Comparison of ENCODE assay signal across 22 cellular contexts in the genomic region with DNA sequence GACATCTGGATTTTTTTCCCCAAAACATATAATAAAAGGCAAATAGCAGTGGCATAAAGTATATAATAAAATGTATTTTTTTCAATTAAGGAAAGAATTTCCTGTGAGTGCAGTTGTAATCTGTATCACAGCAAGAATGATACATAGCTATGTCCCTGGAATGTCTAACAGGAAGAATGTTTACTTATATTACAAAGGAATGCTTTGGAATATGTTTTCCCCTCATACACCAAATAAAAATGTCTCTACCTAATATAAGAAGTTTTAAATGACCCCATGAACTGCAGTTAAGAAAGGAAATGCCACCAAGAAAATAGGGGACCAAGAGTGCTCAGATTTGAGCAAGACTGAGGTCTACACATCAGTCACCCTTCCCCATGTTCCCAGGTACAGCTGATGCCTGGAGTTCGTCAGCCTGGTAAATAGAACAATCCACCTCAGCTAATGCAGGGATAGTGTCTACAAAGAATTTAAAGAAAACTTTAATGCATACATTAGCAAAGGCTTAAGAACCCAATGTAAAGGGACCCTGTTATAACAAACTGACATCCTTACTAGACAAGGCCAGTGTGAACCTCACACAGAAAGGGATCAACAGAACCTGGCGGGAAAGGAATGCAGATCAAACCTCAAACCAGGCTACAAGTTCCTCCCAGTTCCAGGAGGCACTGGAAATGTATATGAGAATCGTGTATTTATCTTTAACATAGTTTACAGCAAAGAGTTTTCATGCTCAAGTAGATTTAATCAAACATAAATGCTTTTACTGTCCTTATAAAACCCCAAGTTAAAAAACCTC. TPM values are rescaled to one million over a fixed set of nuclear protein-coding genes. Genes with fewer than 3 reads are reported as not detected.
DNase-seq lines count a peak whose midpoint lies in the region; ATAC-seq and TF ChIP-seq lines count a peak whose summit lies in the region.
"Had no signal": no experiment of that assay in that cellular context is flagged by ENCODE, and none has a peak within 500 bp of the region (broad histone marks: within the 10 kb centered on the region; RNA-seq: fewer than 3 reads in every experiment).

No MANE protein-coding gene starts in this region.

- no peaks in the 10 kb centered on the region for H3K36me3 Mint-ChIP-seq in neural progenitor cell
- H3K36me3 Mint-ChIP-seq: CD14-positive monocyte, WTC11 had no signal

- H3K4me1 Mint-ChIP-seq in neural progenitor cell = peaks cover 2% of the 10 kb centered on the region
- H3K4me1 Mint-ChIP-seq: CD14-positive monocyte, WTC11 had no signal

- H3K27ac Mint-ChIP-seq in neural progenitor cell = no peak overlapping the region
- H3K27ac Mint-ChIP-seq: activated CD8-positive, alpha-beta T cell treated with anti-CD3 and anti-CD28 coated beads for 36 hours; CD14-positive monocyte; dendritic cell treated with granulocyte-macrophage colony-stimulating factor and Interleukin-4, amounts not matched to agents 40 ng/mL and 50 ng/mL, for 4 days; WTC11 had no signal

- H3K36me3 ChIP-seq in RWPE2 (ENCODE audit: low read depth) = no peaks in the 10 kb centered on the region
- no peaks in the 10 kb centered on the region for H3K36me3 ChIP-seq in neural progenitor cell
- H3K36me3 ChIP-seq: uterus had no signal

- H3F3A ChIP-seq in neural progenitor cell (ENCODE audit: low read depth) = no peaks in the 10 kb centered on the region

- no peaks in the 10 kb centered on the region for H3K9me3 Mint-ChIP-seq in neural progenitor cell
- H3K9me3 Mint-ChIP-seq: dendritic cell treated with granulocyte-macrophage colony-stimulating factor and Interleukin-4, amounts not matched to agents 40 ng/mL and 50 ng/mL, for 4 days had no signal

- ATAC-seq in RWPE2 (ENCODE audit: low read depth) (peak; percentile 42; the same call in 1 of the 3 replicates), left colon (no peak)
- ATAC-seq: activated CD8-positive, alpha-beta T cell treated with anti-CD3 and anti-CD28 coated beads for 36 hours; activated T-cell treated with anti-CD3 and anti-CD28 coated beads, Interleukin-2, amount 50 U/mL, for 4 hours; body of pancreas; right cardiac atrium; WTC11 had no signal

- no peak for TF ChIP-seq CTCF in RWPE2 (IDR thresholded peaks at IDR 0.05; ENCODE audit: poor library complexity, severe bottlenecking)
- TF ChIP-seq CTCF in choroid plexus epithelial cell (conservative IDR thresholded peaks at IDR 0.05; ENCODE audit: low read depth, low read length) = no peak
- no peak for TF ChIP-seq CTCF in neural progenitor cell (IDR thresholded peaks at IDR 0.05)
- no peak for TF ChIP-seq CTCF in coronary artery (IDR thresholded peaks at IDR 0.05)

- intact Hi-C loops in left colon (cut with DNase I, micrococcal nuclease) = no loop called here

- H3K27me3 ChIP-seq in RWPE2 (ENCODE audit: insufficient read depth, poor library complexity, severe bottlenecking) (no peaks in the 10 kb centered on the region), neural progenitor cell (no peaks in the 10 kb centered on the region)
- H3K27me3 ChIP-seq: body of pancreas, uterus had no signal

- H3K9me3 ChIP-seq in RWPE2 (ENCODE audit: severe bottlenecking) (no peaks in the 10 kb centered on the region), neural progenitor cell (ENCODE audit: low read depth) (no peaks in the 10 kb centered on the region)
- H3K9me3 ChIP-seq: body of pancreas, uterus had no signal

- no peaks in the 10 kb centered on the region for H4K20me1 ChIP-seq in neural progenitor cell (ENCODE audit: low read depth)

- no peaks in the 10 kb centered on the region for H3K27me3 Mint-ChIP-seq in neural progenitor cell (ENCODE audit: insufficient read depth, low read depth)
- H3K27me3 Mint-ChIP-seq: activated CD8-positive, alpha-beta T cell treated with anti-CD3 and anti-CD28 coated beads for 36 hours had no signal

- H3K4me3 ChIP-seq in RWPE2 (ENCODE audit: severe bottlenecking) (no peak overlapping the region), choroid plexus epithelial cell (ENCODE audit: low read depth, low read length) (no peak overlapping the region), neural progenitor cell (no peak overlapping the region), coronary artery (no peak overlapping the region)
- H3K4me3 ChIP-seq: body of pancreas, PC-9, uterus had no signal

- H2AFZ ChIP-seq in neural progenitor cell (replicated peaks) = peak overlapping the region; percentile 57
- H2AFZ ChIP-seq: PC-9 had no signal

- no peak overlapping the region for H3K4me3 Mint-ChIP-seq in neural progenitor cell
- H3K4me3 Mint-ChIP-seq: activated CD8-positive, alpha-beta T cell treated with anti-CD3 and anti-CD28 coated beads for 36 hours; activated T-cell treated with anti-CD3 and anti-CD28 coated beads, Interleukin-2, amount 50 U/mL, for 4 hours; CD14-positive monocyte; dendritic cell treated with granulocyte-macrophage colony-stimulating factor and Interleukin-4, amounts not matched to agents 40 ng/mL and 50 ng/mL, for 4 days; WTC11 had no signal

- H3K9ac ChIP-seq in neural progenitor cell = no peak overlapping the region

- H3K4me1 ChIP-seq in RWPE2 (ENCODE audit: insufficient read depth, poor library complexity, severe bottlenecking) (peaks cover 18% of the 10 kb centered on the region), neural progenitor cell (no peaks in the 10 kb centered on the region)
- H3K4me1 ChIP-seq: uterus had no signal

- H3K4me2 ChIP-seq in neural progenitor cell = no peak overlapping the region

- no peaks in the 10 kb centered on the region for H3K79me2 ChIP-seq in neural progenitor cell (ENCODE audit: low read depth)

- H3K27ac ChIP-seq in RWPE2 (ENCODE audit: poor library complexity, severe bottlenecking) (no peak overlapping the region), neural progenitor cell (no peak overlapping the region), coronary artery (no peak overlapping the region)
- H3K27ac ChIP-seq: body of pancreas, uterus had no signal

- peak; percentile 51 for DNase-seq in ELR (ENCODE audit: low read depth)
- no peak for DNase-seq in RWPE2 (ENCODE audit: low spot score)
- DNase-seq in choroid plexus epithelial cell (ENCODE audit: low read depth) = peak; percentile 35
- no peak for DNase-seq in neural progenitor cell (ENCODE audit: low spot score)
- DNase-seq in left colon = no peak
- no peak for DNase-seq in activated T-cell treated with anti-CD3 and anti-CD28 coated beads, Interleukin-2, amount 50 U/mL, for 1 hour
- no peak for DNase-seq in coronary artery (ENCODE audit: low spot score)
- DNase-seq in NCI-H526 (lab: John Stamatoyannopoulos, UW) = no peak
- DNase-seq: activated CD8-positive, alpha-beta T cell treated with anti-CD3 and anti-CD28 coated beads for 36 hours; activated naive CD4-positive, alpha-beta T cell treated with anti-CD3 and anti-CD28 coated beads, Interleukin-2, amount 50 U/mL, for 16 hours; activated T-cell treated with anti-CD3 and anti-CD28 coated beads, Interleukin-2, amount 50 U/mL, for 4 hours; body of pancreas; KBM-7; MV-4-11; NCI-H187; right cardiac atrium; substantia nigra; uterus had no signal

RNA-seq across cellular contexts. Expression of gene ATP11B, which starts 37.8 kb away (rescaled TPM):
- total RNA-seq in neural progenitor cell (ENCODE audit: low replicate concordance) (39.0 and 59.0 TPM in 2 replicates), left colon (100 to 1,000 TPM; 114 to 121 TPM)

Comparison
In these comparisons a context has a peak if more than half of its experiments do, and no peak if none do; other contexts are left out.
1. DNase-seq: peak in ELR (single experiment) and choroid plexus epithelial cell (single experiment); none in RWPE2 (single experiment), neural progenitor cell (single experiment), left colon (0 of 2), activated T-cell treated with anti-CD3 and anti-CD28 coated beads, Interleukin-2, amount 50 U/mL, for 1 hour (single experiment), coronary artery (single experiment) and NCI-H526 (0 of 2).